Comparison of ENCODE assay signal across 20 cellular contexts in genomic region chr17:77736721-77737120, GRCh38.
DNase-seq lines count a peak whose midpoint lies in the region; ATAC-seq and TF ChIP-seq lines count a peak whose summit lies in the region.
"Had no signal": no experiment of that assay in that cellular context is flagged by ENCODE, and none has a peak within 500 bp of the region (broad histone marks: within the 10 kb centered on the region; RNA-seq: fewer than 3 reads in every experiment).

No MANE protein-coding gene starts in this region.

- no peaks in the 10 kb centered on the region for H3K4me1 Mint-ChIP-seq in activated CD8-positive, alpha-beta T cell treated with anti-CD3 and anti-CD28 coated beads, Interleukin-2, amount 10 ng/mL, durations not matched to agents 7 days and 5 days (ENCODE audit: low read depth)
- H3K4me1 Mint-ChIP-seq in activated CD8-positive, alpha-beta T cell treated with anti-CD3 and anti-CD28 coated beads for 36 hours (ENCODE audit: low read depth), result no peaks in the 10 kb centered on the region
- H3K4me1 Mint-ChIP-seq: activated B cell treated with CpG ODN at 0.5 μM for 24 hours; activated CD4-positive, alpha-beta memory T cell treated with anti-CD3 and anti-CD28 coated beads, Interleukin-2, amount 10 ng/mL, durations not matched to agents 7 days and 5 days had no signal

- peaks cover 58% of the 10 kb centered on the region for H3K27me3 ChIP-seq in RWPE2 (ENCODE audit: insufficient read depth, poor library complexity, severe bottlenecking)
- H3K27me3 ChIP-seq in stomach smooth muscle (ENCODE audit: control insufficient read depth in 1 of 2, insufficient read depth in 2 of 2, low read length in 2 of 2), result no peaks in the 10 kb centered on the region
- H3K27me3 ChIP-seq: BLaER1, ovary had no signal

- no peak for TF ChIP-seq CTCF in activated CD8-positive, alpha-beta T cell treated with anti-CD3 and anti-CD28 coated beads for 36 hours (IDR thresholded peaks at IDR 0.05)
- TF ChIP-seq CTCF in RWPE2 (IDR thresholded peaks at IDR 0.05; ENCODE audit: poor library complexity, severe bottlenecking), result no peak

- no peak for ATAC-seq in activated CD8-positive, alpha-beta T cell treated with anti-CD3 and anti-CD28 coated beads, Interleukin-2, amount 10 ng/mL, durations not matched to agents 7 days and 5 days
- no peak for ATAC-seq in activated CD8-positive, alpha-beta T cell treated with anti-CD3 and anti-CD28 coated beads for 36 hours
- no peak for ATAC-seq in RWPE2 (ENCODE audit: low read depth)
- ATAC-seq in left lobe of liver, result no peak
- no peak for ATAC-seq in GM19328 (IDR thresholded peaks at IDR 0.05; ENCODE audit: unreplicated experiment)
- ATAC-seq in HG03457 (IDR thresholded peaks at IDR 0.05; ENCODE audit: unreplicated experiment), result no peak
- ATAC-seq: A549, HepG2 had no signal

- CTCF ChIA-PET in activated CD8-positive, alpha-beta T cell treated with anti-CD3 and anti-CD28 coated beads, Interleukin-2, amount 10 ng/mL, durations not matched to agents 7 days and 5 days (lab: Charles Lee), result interaction anchor here (1.2 kb wide), 1 partner anchor 194 kb away, joined by 4 read pairs; no protein-coding TSS in a partner anchor
- CTCF ChIA-PET in activated CD8-positive, alpha-beta T cell treated with anti-CD3 and anti-CD28 coated beads for 36 hours (lab: Charles Lee), result no interaction called here

- H3K4me3 Mint-ChIP-seq in activated CD8-positive, alpha-beta T cell treated with anti-CD3 and anti-CD28 coated beads, Interleukin-2, amount 10 ng/mL, durations not matched to agents 7 days and 5 days, result no peak overlapping the region
- no peak overlapping the region for H3K4me3 Mint-ChIP-seq in activated CD8-positive, alpha-beta T cell treated with anti-CD3 and anti-CD28 coated beads for 36 hours
- H3K4me3 Mint-ChIP-seq: activated B cell treated with CpG ODN at 0.5 μM for 24 hours; activated CD4-positive, alpha-beta memory T cell treated with anti-CD3 and anti-CD28 coated beads, Interleukin-2, amount 10 ng/mL, durations not matched to agents 7 days and 5 days; stimulated activated naive CD8-positive, alpha-beta T cell treated with anti-CD3 and anti-CD28 coated beads, Interleukin-15, Interleukin-2, amounts not matched to agents 100 ng/mL and 50 ng/mL, for 24 hours had no signal

- H3K4me3 ChIP-seq in RWPE2 (ENCODE audit: severe bottlenecking) (no peak overlapping the region), stomach smooth muscle (ENCODE audit: low read length in 2 of 2) (peak overlapping the region; percentile 41 to 63)
- H3K4me3 ChIP-seq: A549, BLaER1, lower lobe of right lung, ovary, PC-9 had no signal

- H3K36me3 ChIP-seq in RWPE2 (ENCODE audit: low read depth) (no peaks in the 10 kb centered on the region), stomach smooth muscle (ENCODE audit: control insufficient read depth in 2 of 2, insufficient read depth in 2 of 2, low read length in 2 of 2) (no peaks in the 10 kb centered on the region)
- H3K36me3 ChIP-seq: BLaER1, lower lobe of right lung, ovary had no signal

- H3K27ac ChIP-seq in RWPE2 (ENCODE audit: poor library complexity, severe bottlenecking) (no peak overlapping the region), stomach smooth muscle (ENCODE audit: low read length) (peak overlapping the region; percentile 92)
- H3K27ac ChIP-seq: A549, BLaER1, lower lobe of right lung, ovary, PC-9 had no signal

- H3K9me3 Mint-ChIP-seq in activated CD8-positive, alpha-beta T cell treated with anti-CD3 and anti-CD28 coated beads, Interleukin-2, amount 10 ng/mL, durations not matched to agents 7 days and 5 days (ENCODE audit: insufficient read depth), result peaks cover 12% of the 10 kb centered on the region
- peaks cover 5% of the 10 kb centered on the region for H3K9me3 Mint-ChIP-seq in activated CD8-positive, alpha-beta T cell treated with anti-CD3 and anti-CD28 coated beads for 36 hours

- H3K36me3 Mint-ChIP-seq in activated CD8-positive, alpha-beta T cell treated with anti-CD3 and anti-CD28 coated beads, Interleukin-2, amount 10 ng/mL, durations not matched to agents 7 days and 5 days (ENCODE audit: low read depth), result no peaks in the 10 kb centered on the region
- H3K36me3 Mint-ChIP-seq in activated CD8-positive, alpha-beta T cell treated with anti-CD3 and anti-CD28 coated beads for 36 hours (ENCODE audit: low read depth), result peaks cover 2% of the 10 kb centered on the region

- peaks cover 25% of the 10 kb centered on the region for H3K27me3 Mint-ChIP-seq in activated CD8-positive, alpha-beta T cell treated with anti-CD3 and anti-CD28 coated beads, Interleukin-2, amount 10 ng/mL, durations not matched to agents 7 days and 5 days (ENCODE audit: low read depth)
- H3K27me3 Mint-ChIP-seq in activated CD8-positive, alpha-beta T cell treated with anti-CD3 and anti-CD28 coated beads for 36 hours, result peaks cover 2% of the 10 kb centered on the region

- H3K4me1 ChIP-seq in RWPE2 (ENCODE audit: insufficient read depth, poor library complexity, severe bottlenecking) (peaks cover 8% of the 10 kb centered on the region), stomach smooth muscle (ENCODE audit: control insufficient read depth, insufficient read depth, low read length) (peaks cover 50% of the 10 kb centered on the region)

- POLR2A ChIA-PET in activated CD8-positive, alpha-beta T cell treated with anti-CD3 and anti-CD28 coated beads, Interleukin-2, amount 10 ng/mL, durations not matched to agents 7 days and 5 days (lab: Charles Lee), result no interaction called here
- POLR2A ChIA-PET in activated CD8-positive, alpha-beta T cell treated with anti-CD3 and anti-CD28 coated beads for 36 hours (lab: Charles Lee), result no interaction called here

- peak; percentile 15 for DNase-seq in activated CD8-positive, alpha-beta T cell treated with anti-CD3 and anti-CD28 coated beads, Interleukin-2, amount 10 ng/mL, durations not matched to agents 7 days and 5 days
- no peak for DNase-seq in activated CD8-positive, alpha-beta T cell treated with anti-CD3 and anti-CD28 coated beads for 36 hours
- DNase-seq in RWPE2 (ENCODE audit: low spot score) (peak; percentile 9), left lobe of liver (ENCODE audit: low spot score) (peak; percentile 15), hippocampal formation (lab: John Stamatoyannopoulos, UW) (no peak)
- DNase-seq: activated CD4-positive, alpha-beta memory T cell treated with anti-CD3 and anti-CD28 coated beads, Interleukin-2, amount 10 ng/mL, durations not matched to agents 7 days and 5 days; HCEC 1CT; lower lobe of right lung; NCI-H1417 treated with DMSO at 0.1 percent for 48 hours; NCI-H748 treated with DMSO at 0.1 percent for 48 hours; ovary; PC-9 had no signal

- intact Hi-C loops in activated CD8-positive, alpha-beta T cell treated with anti-CD3 and anti-CD28 coated beads for 36 hours (cut with micrococcal nuclease), result no loop called here

- peaks cover 6% of the 10 kb centered on the region for H3K9me3 ChIP-seq in RWPE2 (ENCODE audit: severe bottlenecking)
- peaks cover 3 to 7% of the 10 kb centered on the region in 2 donors for H3K9me3 ChIP-seq in stomach smooth muscle (ENCODE audit: control insufficient read depth in 2 of 2, low read length in 2 of 2)
- H3K9me3 ChIP-seq: ovary had no signal

- peak overlapping the region in 1 of 2 donors; percentile 31 for H3K9ac ChIP-seq in stomach smooth muscle (ENCODE audit: low read length in 2 of 2)
- H3K9ac ChIP-seq: BLaER1 had no signal

- no peak overlapping the region for H3K27ac Mint-ChIP-seq in activated CD8-positive, alpha-beta T cell treated with anti-CD3 and anti-CD28 coated beads, Interleukin-2, amount 10 ng/mL, durations not matched to agents 7 days and 5 days
- no peak overlapping the region for H3K27ac Mint-ChIP-seq in activated CD8-positive, alpha-beta T cell treated with anti-CD3 and anti-CD28 coated beads for 36 hours
- H3K27ac Mint-ChIP-seq: activated B cell treated with CpG ODN at 0.5 μM for 24 hours; activated CD4-positive, alpha-beta memory T cell treated with anti-CD3 and anti-CD28 coated beads, Interleukin-2, amount 10 ng/mL, durations not matched to agents 7 days and 5 days; stimulated activated naive CD8-positive, alpha-beta T cell treated with anti-CD3 and anti-CD28 coated beads, Interleukin-15, Interleukin-2, amounts not matched to agents 100 ng/mL and 50 ng/mL, for 24 hours had no signal

Comparison
In these comparisons a context has a peak if more than half of its experiments do, and no peak if none do; other contexts are left out.
1. DNase-seq: peak in activated CD8-positive, alpha-beta T cell treated with anti-CD3 and anti-CD28 coated beads, Interleukin-2, amount 10 ng/mL, durations not matched to agents 7 days and 5 days (single experiment), RWPE2 (single experiment) and left lobe of liver (single experiment); none in activated CD8-positive, alpha-beta T cell treated with anti-CD3 and anti-CD28 coated beads for 36 hours (single experiment) and hippocampal formation (0 of 2).